Comparison of ENCODE assay signal across 2 cellular contexts in the genomic region with DNA sequence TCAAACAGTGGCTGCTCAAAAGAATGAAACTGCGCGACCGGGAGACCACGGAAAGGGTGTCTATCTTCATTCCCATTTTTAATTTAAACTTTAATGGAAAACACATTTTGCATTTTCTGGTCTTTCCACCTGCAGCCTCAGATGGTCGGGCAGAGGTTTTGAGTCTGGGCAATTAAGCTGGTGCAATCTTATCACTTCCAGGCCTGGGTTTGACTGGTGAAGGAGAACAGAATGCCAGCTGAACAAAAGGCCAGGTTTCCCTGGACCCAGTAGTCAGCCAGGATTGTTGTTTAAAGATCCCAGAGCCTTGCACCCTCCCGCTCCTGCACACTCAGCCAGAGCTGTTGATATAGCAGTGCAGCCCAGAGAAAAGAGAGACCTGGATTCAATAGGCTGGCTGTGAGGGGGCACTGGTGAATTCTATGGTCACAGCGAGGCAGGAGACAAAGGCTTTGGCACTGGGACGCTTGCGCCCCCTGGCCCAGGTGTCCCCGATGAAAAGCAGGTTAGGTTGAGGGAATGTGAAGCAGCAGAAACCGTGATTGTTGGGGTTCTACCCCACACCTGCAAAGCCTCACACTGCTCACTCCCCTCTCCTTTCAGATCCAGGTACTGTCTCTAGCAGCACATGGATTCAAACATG.
TF ChIP-seq lines count a peak whose summit lies in the region.

No MANE protein-coding gene starts in this region.

TF ChIP-seq in WTC11, 78 proteins besides CTCF, POLR2A, EP300 and RAD21:
- no peak for TF ChIP-seq GRHL2 (CRISPR knock-in tag; IDR thresholded peaks at IDR 0.05; ENCODE audit: insufficient replicate concordance, severe bottlenecking)
- no peak for TF ChIP-seq ELF4 (CRISPR knock-in tag; IDR thresholded peaks at IDR 0.05; ENCODE audit: low read depth)
- TF ChIP-seq ZSCAN18 (CRISPR knock-in tag; IDR thresholded peaks at IDR 0.05): no peak
- TF ChIP-seq USF2 (CRISPR knock-in tag; IDR thresholded peaks at IDR 0.05): no peak
- no peak for TF ChIP-seq FOXP1 (CRISPR knock-in tag; IDR thresholded peaks at IDR 0.05; ENCODE audit: borderline replicate concordance)
- TF ChIP-seq IRF2 (CRISPR knock-in tag; IDR thresholded peaks at IDR 0.05; ENCODE audit: borderline replicate concordance, low read depth): no peak
- no peak for TF ChIP-seq MAX (CRISPR knock-in tag; IDR thresholded peaks at IDR 0.05)
- TF ChIP-seq ZNF121 (CRISPR knock-in tag; IDR thresholded peaks at IDR 0.05): no peak
- no peak for TF ChIP-seq ATF1 (CRISPR knock-in tag; IDR thresholded peaks at IDR 0.05)
- no peak for TF ChIP-seq TEAD1 (CRISPR knock-in tag; IDR thresholded peaks at IDR 0.05)
- TF ChIP-seq ZNF425 (CRISPR knock-in tag; conservative IDR thresholded peaks at IDR 0.05): no peak
- TF ChIP-seq E2F4 (CRISPR knock-in tag; IDR thresholded peaks at IDR 0.05; ENCODE audit: borderline replicate concordance, low read depth): no peak
- TF ChIP-seq GTF2I (CRISPR knock-in tag; conservative IDR thresholded peaks at IDR 0.05): no peak
- TF ChIP-seq NR2C2 (CRISPR knock-in tag; IDR thresholded peaks at IDR 0.05): no peak
- no peak for TF ChIP-seq ETV6 (CRISPR knock-in tag; IDR thresholded peaks at IDR 0.05)
- no peak for TF ChIP-seq RORB (CRISPR knock-in tag; IDR thresholded peaks at IDR 0.05)
- TF ChIP-seq FOXK1 (CRISPR knock-in tag; IDR thresholded peaks at IDR 0.05): no peak
- TF ChIP-seq, protein P1, sequence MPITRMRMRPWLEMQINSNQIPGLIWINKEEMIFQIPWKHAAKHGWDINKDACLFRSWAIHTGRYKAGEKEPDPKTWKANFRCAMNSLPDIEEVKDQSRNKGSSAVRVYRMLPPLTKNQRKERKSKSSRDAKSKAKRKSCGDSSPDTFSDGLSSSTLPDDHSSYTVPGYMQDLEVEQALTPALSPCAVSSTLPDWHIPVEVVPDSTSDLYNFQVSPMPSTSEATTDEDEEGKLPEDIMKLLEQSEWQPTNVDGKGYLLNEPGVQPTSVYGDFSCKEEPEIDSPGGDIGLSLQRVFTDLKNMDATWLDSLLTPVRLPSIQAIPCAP (CRISPR knock-in tag; IDR thresholded peaks at IDR 0.05): no peak
- no peak for TF ChIP-seq ZNF263 (CRISPR knock-in tag; IDR thresholded peaks at IDR 0.05; ENCODE audit: low read depth)

TF ChIP-seq in HEK293T, 16 proteins besides CTCF, POLR2A, EP300 and RAD21:
- no peak for TF ChIP-seq FOXA1 (IDR thresholded peaks at IDR 0.05)
- TF ChIP-seq NFRKB (IDR thresholded peaks at IDR 0.05): no peak
- no peak for TF ChIP-seq SP1 (IDR thresholded peaks at IDR 0.05)
- no peak for TF ChIP-seq L3MBTL2 (conservative IDR thresholded peaks at IDR 0.05)
- no peak for TF ChIP-seq CTBP1 (IDR thresholded peaks at IDR 0.05; ENCODE audit: borderline replicate concordance)
- TF ChIP-seq LEF1 (IDR thresholded peaks at IDR 0.05; ENCODE audit: borderline replicate concordance): no peak
- TF ChIP-seq SUZ12 (IDR thresholded peaks at IDR 0.05): no peak
- no peak for TF ChIP-seq ZNF384 (IDR thresholded peaks at IDR 0.05)
- TF ChIP-seq TARDBP (IDR thresholded peaks at IDR 0.05): no peak
- TF ChIP-seq BHLHE40 (IDR thresholded peaks at IDR 0.05; ENCODE audit: borderline replicate concordance): no peak
- TF ChIP-seq, protein P2, sequence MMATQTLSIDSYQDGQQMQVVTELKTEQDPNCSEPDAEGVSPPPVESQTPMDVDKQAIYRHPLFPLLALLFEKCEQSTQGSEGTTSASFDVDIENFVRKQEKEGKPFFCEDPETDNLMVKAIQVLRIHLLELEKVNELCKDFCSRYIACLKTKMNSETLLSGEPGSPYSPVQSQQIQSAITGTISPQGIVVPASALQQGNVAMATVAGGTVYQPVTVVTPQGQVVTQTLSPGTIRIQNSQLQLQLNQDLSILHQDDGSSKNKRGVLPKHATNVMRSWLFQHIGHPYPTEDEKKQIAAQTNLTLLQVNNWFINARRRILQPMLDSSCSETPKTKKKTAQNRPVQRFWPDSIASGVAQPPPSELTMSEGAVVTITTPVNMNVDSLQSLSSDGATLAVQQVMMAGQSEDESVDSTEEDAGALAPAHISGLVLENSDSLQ (IDR thresholded peaks at IDR 0.05): no peak
- no peak for TF ChIP-seq HDGF (IDR thresholded peaks at IDR 0.05; ENCODE audit: borderline replicate concordance)
